In the genomic region with DNA sequence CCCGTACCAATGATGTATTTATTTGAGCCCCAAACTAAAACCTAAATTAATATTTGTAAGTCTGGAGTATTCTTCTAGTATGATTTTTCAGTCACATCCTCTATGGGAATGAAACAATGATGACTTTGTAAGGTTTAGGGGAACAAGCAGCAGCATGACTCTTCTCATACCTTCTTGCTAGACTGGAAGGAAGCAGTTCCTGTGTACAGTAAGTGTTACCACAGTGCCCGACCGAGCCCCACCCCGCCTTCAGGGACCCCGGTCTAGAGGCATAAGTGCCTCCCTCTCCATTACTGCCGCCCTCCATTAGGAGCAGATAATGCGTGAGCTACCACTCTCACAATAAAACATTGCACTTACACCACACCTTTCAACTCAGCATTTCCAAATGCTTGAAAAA, we compare ENCODE assay signal across 15 cellular contexts.
DNase-seq lines count a peak whose midpoint lies in the region; ATAC-seq and TF ChIP-seq lines count a peak whose summit lies in the region.
"Had no signal": no experiment of that assay in that cellular context is flagged by ENCODE, and none has a peak within 500 bp of the region (broad histone marks: within the 10 kb centered on the region; RNA-seq: fewer than 3 reads in every experiment).

No MANE protein-coding gene starts in this region.

- H3K36me3 Mint-ChIP-seq in MCF 10A (ENCODE audit: insufficient read depth, unreplicated experiment) (no peaks in the 10 kb centered on the region), IgD-negative memory B cell (peaks cover 14% of the 10 kb centered on the region)
- H3K36me3 Mint-ChIP-seq in effector memory CD8-positive, alpha-beta T cell (ENCODE audit: insufficient read depth) = peaks cover 19% of the 10 kb centered on the region
- H3K36me3 Mint-ChIP-seq in naive thymus-derived CD4-positive, alpha-beta T cell = peaks cover 3 to 54% (median 18%) of the 10 kb centered on the region in 5 donors

- H3K4me1 ChIP-seq in mammary epithelial cell (ENCODE audit: insufficient read depth, low read length) = peaks cover 31% of the 10 kb centered on the region
- H3K4me1 ChIP-seq in naive thymus-derived CD4-positive, alpha-beta T cell (ENCODE audit: control insufficient read depth in 2 of 2, insufficient read depth in 2 of 2, low read length in 2 of 2) = peaks cover 0 to 12% of the 10 kb centered on the region in 2 donors

- TF ChIP-seq CTCF in mammary epithelial cell (conservative IDR thresholded peaks at IDR 0.05 in 1 of 2, IDR thresholded peaks at IDR 0.05 in 1 of 2; ENCODE audit: extremely low read depth in 1 of 2, insufficient read depth in 1 of 2, low read depth in 1 of 2, low read length in 2 of 2) = no peak
- no peak for TF ChIP-seq CTCF in MCF 10A (IDR thresholded peaks at IDR 0.05; ENCODE audit: unreplicated experiment)
- TF ChIP-seq CTCF in lower leg skin (IDR thresholded peaks at IDR 0.05) = no peak

- POLR2A ChIA-PET in MCF 10A (lab: Yijun Ruan, JAX) = no interaction called here
- POLR2A ChIA-PET in naive thymus-derived CD4-positive, alpha-beta T cell (lab: Charles Lee) = no interaction called here

- no TSS peak for BruUV-seq in mammary epithelial cell (replicated peaks; lab: Mats Ljungman, UMichigan)
- BruUV-seq in MCF 10A (replicated peaks; lab: Mats Ljungman, UMichigan) = no TSS peak

- no peaks in the 10 kb centered on the region for H3K27me3 Mint-ChIP-seq in MCF 10A (ENCODE audit: insufficient read depth, unreplicated experiment)
- H3K27me3 Mint-ChIP-seq in IgD-negative memory B cell = no peaks in the 10 kb centered on the region
- no peaks in the 10 kb centered on the region for H3K27me3 Mint-ChIP-seq in effector memory CD8-positive, alpha-beta T cell
- H3K27me3 Mint-ChIP-seq in naive thymus-derived CD4-positive, alpha-beta T cell = no peaks in the 10 kb centered on the region
- H3K27me3 Mint-ChIP-seq: CD4-positive, CD25-positive, alpha-beta regulatory T cell had no signal

- CTCF ChIA-PET in mammary epithelial cell (lab: Charles Lee; ENCODE audit: low non-redundant PET) (no interaction called here), MCF 10A (lab: Yijun Ruan, JAX) (no interaction called here)
- CTCF ChIA-PET in naive thymus-derived CD4-positive, alpha-beta T cell (lab: Charles Lee) = no interaction called here

- no peaks in the 10 kb centered on the region for H3K36me3 ChIP-seq in mammary epithelial cell (ENCODE audit: insufficient read depth, low read length)
- peaks cover 0 to 8% (median 0%) of the 10 kb centered on the region in 3 experiments for H3K36me3 ChIP-seq in naive thymus-derived CD4-positive, alpha-beta T cell (ENCODE audit: control insufficient read depth in 2 of 3, insufficient read depth in 3 of 3, low read length in 3 of 3)

- H2AFZ ChIP-seq in mammary epithelial cell (ENCODE audit: low read depth, low read length) = peak overlapping the region; percentile 83

- no peaks in the 10 kb centered on the region for H3K9me3 ChIP-seq in mammary epithelial cell (replicated peaks; ENCODE audit: insufficient read depth, low read length)
- H3K9me3 ChIP-seq in naive thymus-derived CD4-positive, alpha-beta T cell (ENCODE audit: control insufficient read depth in 2 of 3, low read length in 3 of 3) = no peaks in the 10 kb centered on the region

- peak overlapping the region; percentile 16 for H3K27ac ChIP-seq in mammary epithelial cell (ENCODE audit: insufficient read depth, low read depth, low read length)
- H3K27ac ChIP-seq in naive thymus-derived CD4-positive, alpha-beta T cell (ENCODE audit: low read depth, low read length) = no peak overlapping the region

- H3K27me3 ChIP-seq in mammary epithelial cell (ENCODE audit: insufficient read depth, low read length) = no peaks in the 10 kb centered on the region
- no peaks in the 10 kb centered on the region for H3K27me3 ChIP-seq in naive thymus-derived CD4-positive, alpha-beta T cell (ENCODE audit: control insufficient read depth in 2 of 2, insufficient read depth in 2 of 2, low read length in 2 of 2)

- ATAC-seq in effector memory CD8-positive, alpha-beta T cell (replicated peaks) = peak; percentile 58
- peak; percentile 39 for ATAC-seq in naive thymus-derived CD4-positive, alpha-beta T cell
- ATAC-seq in GM21447 (IDR thresholded peaks at IDR 0.05; ENCODE audit: unreplicated experiment) (no peak), GM21529 (IDR thresholded peaks at IDR 0.05; ENCODE audit: unreplicated experiment) (no peak)
- ATAC-seq: PC-3 had no signal

- H3K4me3 Mint-ChIP-seq in MCF 10A (ENCODE audit: unreplicated experiment) = no peak overlapping the region
- no peak overlapping the region for H3K4me3 Mint-ChIP-seq in IgD-negative memory B cell
- H3K4me3 Mint-ChIP-seq in effector memory CD8-positive, alpha-beta T cell = peak overlapping the region; percentile 31 to 51
- no peak overlapping the region for H3K4me3 Mint-ChIP-seq in naive thymus-derived CD4-positive, alpha-beta T cell
- H3K4me3 Mint-ChIP-seq: CD4-positive, CD25-positive, alpha-beta regulatory T cell had no signal

- no peak overlapping the region for H3K9ac ChIP-seq in mammary epithelial cell (ENCODE audit: insufficient read depth, low read length)

- in situ Hi-C loops in mammary epithelial cell (cut with MboI; ENCODE audit: low sequenced_read_pairs in 2 of 2) = no loop called here

- H3K27ac Mint-ChIP-seq in MCF 10A (ENCODE audit: low read depth, unreplicated experiment) (no peak overlapping the region), IgD-negative memory B cell (peak overlapping the region in 2 of 3 donors; percentile 11 to 76)
- peak overlapping the region; percentile 46 to 81 for H3K27ac Mint-ChIP-seq in effector memory CD8-positive, alpha-beta T cell
- H3K27ac Mint-ChIP-seq in naive thymus-derived CD4-positive, alpha-beta T cell = peak overlapping the region in 1 of 9 donors; percentile 28

- H3K4me1 Mint-ChIP-seq in MCF 10A (ENCODE audit: insufficient read depth, unreplicated experiment) (peaks cover 31% of the 10 kb centered on the region), IgD-negative memory B cell (peaks cover 17 to 27% (median 25%) of the 10 kb centered on the region in 3 donors)
- H3K4me1 Mint-ChIP-seq in effector memory CD8-positive, alpha-beta T cell (ENCODE audit: low read depth in 2 of 2) = peaks cover 33 to 58% of the 10 kb centered on the region in 2 donors
- peaks cover 14 to 52% (median 33%) of the 10 kb centered on the region in 7 donors for H3K4me1 Mint-ChIP-seq in naive thymus-derived CD4-positive, alpha-beta T cell

- no peak overlapping the region for H3K4me3 ChIP-seq in mammary epithelial cell (replicated peaks in 1 of 3; ENCODE audit: insufficient read depth in 1 of 3, low read depth in 2 of 3, low read length in 3 of 3)
- no peak overlapping the region for H3K4me3 ChIP-seq in naive thymus-derived CD4-positive, alpha-beta T cell (ENCODE audit: low read length)
- H3K4me3 ChIP-seq in lower leg skin (ENCODE audit: low read depth, poor library complexity, severe bottlenecking) = no peak overlapping the region

- H3K9me3 Mint-ChIP-seq in MCF 10A (ENCODE audit: unreplicated experiment) (no peaks in the 10 kb centered on the region), IgD-negative memory B cell (no peaks in the 10 kb centered on the region)
- H3K9me3 Mint-ChIP-seq in effector memory CD8-positive, alpha-beta T cell = no peaks in the 10 kb centered on the region
- H3K9me3 Mint-ChIP-seq in naive thymus-derived CD4-positive, alpha-beta T cell = no peaks in the 10 kb centered on the region
- H3K9me3 Mint-ChIP-seq: CD4-positive, CD25-positive, alpha-beta regulatory T cell had no signal

- H4K20me1 ChIP-seq in mammary epithelial cell (ENCODE audit: insufficient read depth, low read length) = no peaks in the 10 kb centered on the region

- no peaks in the 10 kb centered on the region for H3K79me2 ChIP-seq in mammary epithelial cell (ENCODE audit: insufficient read depth, low read length)

- intact Hi-C loops in mammary epithelial cell (cut with micrococcal nuclease) (no loop called here), MCF 10A (cut with micrococcal nuclease) (no loop called here), lower leg skin (cut with DNase I; ENCODE audit: low total_unique reads) (no loop called here)
- intact Hi-C loops in naive thymus-derived CD4-positive, alpha-beta T cell (cut with micrococcal nuclease) = no loop called here

- 41% methylated on average over 7 of the region's 7 CpGs for WGBS in mammary epithelial cell (ENCODE audit: low coverage, missing lambda C conversion rate)
- 56 to 57% methylated on average over 7 of the region's 7 CpGs for WGBS in lower leg skin, 2 donors

- peak overlapping the region; percentile 44 for H3K4me2 ChIP-seq in mammary epithelial cell (ENCODE audit: insufficient read depth, low read depth, low read length)

- dilution Hi-C loops in mammary epithelial cell (cut with HindIII; ENCODE audit: low sequenced_read_pairs) = no loop called here

- no peak for TF ChIP-seq POLR2A in lower leg skin (IDR thresholded peaks at IDR 0.05)

- DNase-seq in mammary epithelial cell = peak; percentile 63
- no peak for DNase-seq in MCF 10A (ENCODE audit: unreplicated experiment)
- peak in 2 of 3 experiments; percentile 1 to 11 for DNase-seq in effector memory CD8-positive, alpha-beta T cell
- no peak for DNase-seq in naive thymus-derived CD4-positive, alpha-beta T cell
- no peak for DNase-seq in lower leg skin (ENCODE audit: low spot score in 2 of 2)
- DNase-seq: ACHN; CD4-positive, CD25-positive, alpha-beta regulatory T cell; DMS 273 treated with DMSO at 0.1 percent for 48 hours; NCI-H146; NCI-H2081 treated with DMSO at 0.1 percent for 48 hours; NCI-H226; PC-3 had no signal

Comparison
In these comparisons a context has a peak if more than half of its experiments do, and no peak if none do; other contexts are left out.
1. DNase-seq: peak in mammary epithelial cell (single experiment) and effector memory CD8-positive, alpha-beta T cell (2 of 3); none in MCF 10A (single experiment), naive thymus-derived CD4-positive, alpha-beta T cell (0 of 9) and lower leg skin (0 of 2).
2. H3K4me3 Mint-ChIP-seq: peak in effector memory CD8-positive, alpha-beta T cell (2 of 2); none in MCF 10A (single experiment), IgD-negative memory B cell (0 of 4) and naive thymus-derived CD4-positive, alpha-beta T cell (0 of 10).
3. ATAC-seq: peak in effector memory CD8-positive, alpha-beta T cell (single experiment) and naive thymus-derived CD4-positive, alpha-beta T cell (single experiment); none in GM21447 (single experiment) and GM21529 (single experiment).